In the genomic region with DNA sequence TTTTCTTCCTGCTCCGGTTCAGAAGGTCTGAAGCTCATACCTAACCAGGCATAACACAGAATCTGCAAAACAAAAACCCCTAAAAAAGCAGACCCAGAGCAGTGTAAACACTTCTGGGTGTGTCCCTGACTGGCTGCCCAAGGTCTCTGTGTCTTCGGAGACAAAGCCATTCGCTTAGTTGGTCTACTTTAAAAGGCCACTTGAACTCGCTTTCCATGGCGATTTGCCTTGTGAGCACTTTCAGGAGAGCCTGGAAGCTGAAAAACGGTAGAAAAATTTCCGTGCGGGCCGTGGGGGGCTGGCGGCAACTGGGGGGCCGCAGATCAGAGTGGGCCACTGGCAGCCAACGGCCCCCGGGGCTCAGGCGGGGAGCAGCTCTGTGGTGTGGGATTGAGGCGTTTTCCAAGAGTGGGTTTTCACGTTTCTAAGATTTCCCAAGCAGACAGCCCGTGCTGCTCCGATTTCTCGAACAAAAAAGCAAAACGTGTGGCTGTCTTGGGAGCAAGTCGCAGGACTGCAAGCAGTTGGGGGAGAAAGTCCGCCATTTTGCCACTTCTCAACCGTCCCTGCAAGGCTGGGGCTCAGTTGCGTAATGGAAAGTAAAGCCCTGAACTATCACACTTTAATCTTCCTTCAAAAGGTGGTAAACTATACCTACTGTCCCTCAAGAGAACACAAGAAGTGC, we compare ENCODE assay signal across 8 cellular contexts. TPM values are rescaled to one million over a fixed set of nuclear protein-coding genes. Genes with fewer than 3 reads are reported as not detected.
DNase-seq lines count a peak whose midpoint lies in the region; ATAC-seq and TF ChIP-seq lines count a peak whose summit lies in the region.

No MANE protein-coding gene starts in this region.

- peaks cover 67% of the 10 kb centered on the region for H3K79me2 ChIP-seq in PC-3 (ENCODE audit: low read length)

- H3K4me2 ChIP-seq in PC-3 (ENCODE audit: low read length), result peak overlapping the region; percentile 90

- H3K27ac ChIP-seq in PC-3 (ENCODE audit: low read length), result peak overlapping the region; percentile 95
- peak overlapping the region; percentile 99 for H3K27ac ChIP-seq in left ventricle myocardium inferior (replicated peaks)

- intact Hi-C loops in PC-3 (cut with micrococcal nuclease) (no loop called here), left ventricle myocardium inferior (cut with micrococcal nuclease) (no loop called here), sciatic nerve (cut with DNase I) (no loop called here)

- in situ Hi-C loops in ACHN (cut with HindIII; ENCODE audit: low pct_ligation_motif_present, low pct_unique_long_range_greater_than_20kb, low sequenced_read_pairs), result loop anchor here (10.0 kb wide), 1 partner anchor 73 kb away; a partner anchor contains a TSS

- H3K36me3 ChIP-seq in PC-3 (ENCODE audit: low read depth, low read length) (peaks cover 39% of the 10 kb centered on the region), left ventricle myocardium inferior (peaks cover 29% of the 10 kb centered on the region)

- H3K9me3 ChIP-seq in PC-3 (ENCODE audit: low read length) (no peaks in the 10 kb centered on the region), left ventricle myocardium inferior (replicated peaks) (no peaks in the 10 kb centered on the region)

- TF ChIP-seq CTCF in PC-3 (conservative IDR thresholded peaks at IDR 0.05; ENCODE audit: low read depth, low read length) (no peak), left ventricle myocardium inferior (IDR thresholded peaks at IDR 0.05; ENCODE audit: borderline replicate concordance) (no peak)

- peaks cover 40% of the 10 kb centered on the region for H3F3A ChIP-seq in PC-3 (ENCODE audit: low read length, unreplicated experiment)

- ATAC-seq in PC-3, result peak; percentile 6; the same call in 1 of the 2 replicates
- peak; percentile 25 for ATAC-seq in sciatic nerve
- ATAC-seq in HG03378 (IDR thresholded peaks at IDR 0.05; ENCODE audit: unreplicated experiment), result no peak

- peak overlapping the region; percentile 97 for H3K9ac ChIP-seq in PC-3 (ENCODE audit: low read length)

- H3K4me1 ChIP-seq in PC-3 (ENCODE audit: insufficient read depth, low read length) (peaks cover 45% of the 10 kb centered on the region), left ventricle myocardium inferior (peaks cover 71% of the 10 kb centered on the region)

- H3K27me3 ChIP-seq in PC-3 (ENCODE audit: low read length) (no peaks in the 10 kb centered on the region), left ventricle myocardium inferior (ENCODE audit: low read depth) (no peaks in the 10 kb centered on the region)

- BruUV-seq in PC-3 (replicated peaks; lab: Mats Ljungman, UMichigan), result TSS peak; percentile 29

- CTCF ChIA-PET in PC-3 (lab: Charles Lee), result interaction anchor here (0.6 to 1.1 kb wide), 3 partner anchors 9 to 79 kb away, joined by 3 to 4 read pairs (median 4); no protein-coding TSS in a partner anchor

- H3K4me3 ChIP-seq in PC-3 (ENCODE audit: low read length) (peak overlapping the region; percentile 95), left ventricle myocardium inferior (peak overlapping the region; percentile 89)

- POLR2A ChIA-PET in PC-3 (lab: Charles Lee; ENCODE audit: unreplicated experiment), result interaction anchor here (0.6 to 3.0 kb wide), 20 partner anchors 9 to 334 kb away, joined by 3 to 40 read pairs (median 12); a partner anchor contains a TSS

- DNase-seq in ACHN, result peak; percentile 54
- peak; percentile 41 for DNase-seq in H4 (ENCODE audit: low spot score)
- DNase-seq in PC-3, result peak; percentile 50
- DNase-seq in activated gamma-delta T cell treated with anti-CD3 and anti-CD28 coated beads, Interleukin-2, amount 50 U/mL, for 16 hours (ENCODE audit: low read depth), result peak; percentile 46
- no peak for DNase-seq in left ventricle myocardium inferior
- DNase-seq in sciatic nerve (ENCODE audit: low spot score), result peak; percentile 67
- no peak for DNase-seq in AG20443 (ENCODE audit: low spot score)

- peak overlapping the region; percentile 88 for H2AFZ ChIP-seq in PC-3 (ENCODE audit: low read length)

- H4K20me1 ChIP-seq in PC-3 (ENCODE audit: low read length), result peaks cover 42% of the 10 kb centered on the region

- H3K9me2 ChIP-seq in PC-3 (replicated peaks; ENCODE audit: low read length), result no peaks in the 10 kb centered on the region

RNA-seq across cellular contexts. Expression of a gene that starts 0.7 kb away (rescaled TPM):
- total RNA-seq in H4 (2014; rRNA removed; shearing (Covaris generic)), result 168 and 177 TPM in 2 replicates
- total RNA-seq in PC-3 (2014; rRNA removed) (1,345 and 2,062 TPM in 2 replicates), left ventricle myocardium inferior (6,576 TPM), sciatic nerve (14,857 TPM)

RNA-seq across cellular contexts. Expression of a gene that starts 26.7 kb away (rescaled TPM):
- total RNA-seq in H4 (2014; rRNA removed; shearing (Covaris generic)), result 34.5 and 38.6 TPM in 2 replicates
- total RNA-seq in PC-3 (2014; rRNA removed) (201 and 262 TPM in 2 replicates), left ventricle myocardium inferior (60.2 TPM), sciatic nerve (64.0 TPM)

RNA-seq across cellular contexts. Expression of a gene that starts 60.0 kb away (rescaled TPM):
- 4.2 and 6.3 TPM in 2 replicates for total RNA-seq in H4 (2014; rRNA removed; shearing (Covaris generic))
- total RNA-seq in PC-3 (2014; rRNA removed), result 197 and 233 TPM in 2 replicates
- total RNA-seq in left ventricle myocardium inferior, result 80.3 TPM
- 306 TPM for total RNA-seq in sciatic nerve

Comparison
In these comparisons a context has a peak if more than half of its experiments do, and no peak if none do; other contexts are left out.
1. DNase-seq: peak in ACHN (single experiment), H4 (single experiment), PC-3 (single experiment), activated gamma-delta T cell treated with anti-CD3 and anti-CD28 coated beads, Interleukin-2, amount 50 U/mL, for 16 hours (single experiment) and sciatic nerve (single experiment); none in left ventricle myocardium inferior (single experiment) and AG20443 (single experiment).
2. RNA of a gene that starts 60.0 kb away (total RNA-seq): 306 TPM in sciatic nerve (single experiment), 197 to 233 TPM in PC-3 and 80.3 TPM in left ventricle myocardium inferior (single experiment); 4.2 to 6.3 TPM in H4; every median in the first group is over 10 times any median in the second.